ENCODE assay signal across 8 cellular contexts in the genomic region with DNA sequence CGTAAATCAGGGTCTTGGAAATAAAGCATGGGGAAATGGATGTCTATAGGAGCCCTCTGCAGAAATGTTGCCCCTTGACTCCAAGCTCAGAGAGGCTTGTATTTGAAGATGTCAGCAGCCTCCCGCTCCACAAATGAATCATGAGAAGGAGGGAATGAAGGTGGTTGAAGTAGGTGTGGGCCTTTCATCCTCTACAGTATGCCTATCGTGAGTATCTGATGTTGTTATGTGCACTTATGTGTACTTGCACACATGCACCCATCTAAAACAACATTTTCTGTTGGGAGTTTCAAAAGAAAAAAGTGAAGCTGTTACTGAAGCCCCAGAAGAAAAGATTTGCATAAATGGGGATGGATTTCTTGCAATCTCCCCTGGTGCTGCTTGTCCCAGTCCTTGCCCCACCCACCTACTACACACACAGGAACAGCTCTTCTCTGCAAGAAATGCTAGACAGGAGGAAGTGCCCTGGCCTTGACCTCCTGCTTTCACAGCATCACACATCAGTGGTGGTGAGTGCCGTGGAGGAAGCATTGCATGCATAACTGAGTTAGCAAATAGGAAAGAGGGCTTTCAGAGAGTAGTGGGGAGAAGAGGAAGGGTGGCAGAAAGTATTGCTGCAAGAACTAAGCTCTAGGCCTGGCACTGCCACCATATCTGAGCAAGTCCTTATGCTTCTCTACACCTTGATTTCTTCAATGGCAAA.
DNase-seq lines count a peak whose midpoint lies in the region; ATAC-seq and TF ChIP-seq lines count a peak whose summit lies in the region.

No MANE protein-coding gene starts in this region.

- no peaks in the 10 kb centered on the region for H3K36me3 ChIP-seq in right lobe of liver

- no peaks in the 10 kb centered on the region for H3K9me3 ChIP-seq in right lobe of liver

- peaks cover 1% of the 10 kb centered on the region for H3K9me3 Mint-ChIP-seq in activated T-cell treated with anti-CD3 and anti-CD28 coated beads, Interleukin-2, amount 50 U/mL, for 4 hours

- no peaks in the 10 kb centered on the region for H3K27me3 ChIP-seq in right lobe of liver

- H3K27ac ChIP-seq in right lobe of liver = no peak overlapping the region

- no peaks in the 10 kb centered on the region for H3K36me3 Mint-ChIP-seq in activated T-cell treated with anti-CD3 and anti-CD28 coated beads, Interleukin-2, amount 50 U/mL, for 4 hours (ENCODE audit: insufficient read depth)

- H3K4me3 ChIP-seq in right lobe of liver = no peak overlapping the region

- no peak for TF ChIP-seq POLR2A in right lobe of liver (IDR thresholded peaks at IDR 0.05)

- intact Hi-C loops in right lobe of liver (cut with DNase I) = no loop called here

- peaks cover 59% of the 10 kb centered on the region for H3K4me1 Mint-ChIP-seq in activated T-cell treated with anti-CD3 and anti-CD28 coated beads, Interleukin-2, amount 50 U/mL, for 4 hours (ENCODE audit: low read depth)

- H3K4me1 ChIP-seq in right lobe of liver = peaks cover 0 to 11% (median 0%) of the 10 kb centered on the region in 4 donors

- ATAC-seq in GM18498 (IDR thresholded peaks at IDR 0.05; ENCODE audit: unreplicated experiment) (peak; percentile 88), HG03342 (IDR thresholded peaks at IDR 0.05; ENCODE audit: unreplicated experiment) (peak; percentile 63), right lobe of liver (peak; percentile 69 to 83 (median 78)), GM21786 (IDR thresholded peaks at IDR 0.05; ENCODE audit: unreplicated experiment) (no peak)
- ATAC-seq in activated T-cell treated with anti-CD3 and anti-CD28 coated beads, Interleukin-2, amount 50 U/mL, for 4 hours = peak; percentile 66 to 75

- peak; percentile 4 for DNase-seq in activated T-cell treated with anti-CD3 and anti-CD28 coated beads, Interleukin-2, amount 50 U/mL, for 4 hours
- DNase-seq in right lobe of liver (peak; percentile 56 to 76 (median 60)), NCI-H226 (no peak), NCI-H1930 (lab: John Stamatoyannopoulos, UW) (no peak), NCI-H2196 treated with DMSO at 0.1 percent for 48 hours (lab: John Stamatoyannopoulos, UW; ENCODE audit: unreplicated experiment) (no peak)

- H3K4me3 Mint-ChIP-seq in activated T-cell treated with anti-CD3 and anti-CD28 coated beads, Interleukin-2, amount 50 U/mL, for 4 hours = no peak overlapping the region

- WGBS in right lobe of liver (ENCODE audit: insufficient coverage, low coverage, low lambda C conversion rate, missing lambda C conversion rate) = 50% methylated on average over 3 of the region's 4 CpGs

- TF ChIP-seq CTCF in right lobe of liver (IDR thresholded peaks at IDR 0.05) = no peak

- no peaks in the 10 kb centered on the region for H3K27me3 Mint-ChIP-seq in activated T-cell treated with anti-CD3 and anti-CD28 coated beads, Interleukin-2, amount 50 U/mL, for 4 hours (ENCODE audit: low read depth)

Comparison
In these comparisons a context has a peak if more than half of its experiments do, and no peak if none do; other contexts are left out.
1. DNase-seq: peak in activated T-cell treated with anti-CD3 and anti-CD28 coated beads, Interleukin-2, amount 50 U/mL, for 4 hours (single experiment) and right lobe of liver (3 of 3); none in NCI-H226 (single experiment), NCI-H1930 (0 of 2) and NCI-H2196 treated with DMSO at 0.1 percent for 48 hours (single experiment).